ENCODE assay signal across 8 cellular contexts in genomic region chr7:22082886-22083710, GRCh38.
A peak's percentile ranks its signal among the peaks of the same experiment; 100 is the strongest.
DNase-seq lines count a peak whose midpoint lies in the region; ATAC-seq and TF ChIP-seq lines count a peak whose summit lies in the region.

No MANE protein-coding gene starts in this region.

- H3K4me3 Mint-ChIP-seq in chondrocyte (ENCODE audit: unreplicated experiment): peak overlapping the region; percentile 81

- H3K4me1 Mint-ChIP-seq in chondrocyte (ENCODE audit: low read depth): peaks cover 9% of the 10 kb centered on the region

- peak; percentile 100 for TF ChIP-seq CTCF in chondrocyte (IDR thresholded peaks at IDR 0.05)

- H3K27ac Mint-ChIP-seq in chondrocyte (ENCODE audit: unreplicated experiment): peak overlapping the region; percentile 88

- H3K27me3 Mint-ChIP-seq in chondrocyte (ENCODE audit: low read depth): peaks cover 27% of the 10 kb centered on the region

- no peaks in the 10 kb centered on the region for H3K36me3 Mint-ChIP-seq in chondrocyte (ENCODE audit: low read depth)

- no peaks in the 10 kb centered on the region for H3K27me3 ChIP-seq in layer of hippocampus (ENCODE audit: control insufficient read depth, insufficient read depth, low read length)

- DNase-seq in ACHN (peak; percentile 91), NCI-H2196 treated with DMSO at 0.1 percent for 48 hours (lab: John Stamatoyannopoulos, UW; ENCODE audit: unreplicated experiment) (peak; percentile 58), chondrocyte (ENCODE audit: low spot score) (peak; percentile 94)
- DNase-seq in activated CD4-positive, alpha-beta T cell treated with anti-CD3 and anti-CD28 coated beads for 24 hours (ENCODE audit: low read depth in 2 of 2): peak; percentile 77 to 80
- peak; percentile 41 to 66 for DNase-seq in stimulated activated CD4-positive, alpha-beta T cell treated with anti-CD3 and anti-CD28 coated beads, Interleukin-1b, Interleukin-23, amount 100 ng/mL, for 1 hour (ENCODE audit: low read depth in 2 of 2)

- peaks cover 5% of the 10 kb centered on the region for H3K9me3 Mint-ChIP-seq in chondrocyte (ENCODE audit: low read depth)

- peak overlapping the region; percentile 91 for H3K27ac ChIP-seq in layer of hippocampus (ENCODE audit: low read depth, low read length)

- ATAC-seq in GM18861 (IDR thresholded peaks at IDR 0.05; ENCODE audit: unreplicated experiment) (peak; percentile 93), HG03103 (IDR thresholded peaks at IDR 0.05; ENCODE audit: low read depth, unreplicated experiment) (peak; percentile 98)

- in situ Hi-C loops in ACHN (cut with HindIII; ENCODE audit: low pct_ligation_motif_present, low pct_unique_long_range_greater_than_20kb, low sequenced_read_pairs): no loop called here

Comparison
In these comparisons a context has a peak if more than half of its experiments do, and no peak if none do; other contexts are left out.
1. Peak in every context shown above with its lines: DNase-seq, ATAC-seq and H3K27ac ChIP-seq.